In genomic region chr11:119875841-119876600, GRCh38 we compare ENCODE assay signal across 20 cellular contexts.
"Had no signal": no experiment of that assay in that cellular context is flagged by ENCODE, and none has a peak within 500 bp of the region (broad histone marks: within the 10 kb centered on the region; RNA-seq: fewer than 3 reads in every experiment).

No MANE protein-coding gene starts in this region.

- H3K4me3 Mint-ChIP-seq: central memory CD8-positive, alpha-beta T cell; naive B cell had no signal

- ATAC-seq: gastroesophageal sphincter, left lung had no signal

- H3K27ac Mint-ChIP-seq: naive B cell had no signal

- H3K27me3 ChIP-seq: dorsolateral prefrontal cortex, right lobe of liver had no signal

- H3K36me3 ChIP-seq: gastroesophageal sphincter, left lung, prostate gland, right lobe of liver, stomach had no signal

- H3K9me3 Mint-ChIP-seq: central memory CD8-positive, alpha-beta T cell had no signal

- H3K4me1 Mint-ChIP-seq: central memory CD8-positive, alpha-beta T cell; naive B cell had no signal

- H3K36me3 Mint-ChIP-seq: naive B cell had no signal

- H3K4me3 ChIP-seq: dorsolateral prefrontal cortex, gastroesophageal sphincter, left lung, prostate gland, right lobe of liver, stomach had no signal

- H3K9me3 ChIP-seq: gastroesophageal sphincter, left lung, prostate gland, right lobe of liver, stomach had no signal

- H3K4me1 ChIP-seq: gastroesophageal sphincter, left lung, prostate gland, right lobe of liver had no signal

- FAIRE-seq: urothelium cell line had no signal

- DNase-seq: cortex of kidney; effector CD8-positive, alpha-beta T cell; foreskin fibroblast; glutamatergic neuron; islet precursor cell; left lung; mesendoderm; naive B cell; right lobe of liver; stimulated activated CD4-positive, alpha-beta T cell treated with anti-CD3 and anti-CD28 coated beads, Interleukin-2, amount 100 ng/mL, for 24 hours; stimulated activated CD4-positive, alpha-beta T cell treated with anti-CD3 and anti-CD28 coated beads, Interleukin-4, amount 100 ng/mL, for 4 hours; stimulated activated naive CD4-positive, alpha-beta T cell; stomach; substantia nigra; trophoblast cell had no signal

- H3K27ac ChIP-seq: dorsolateral prefrontal cortex, gastroesophageal sphincter, left lung, prostate gland, right lobe of liver, stomach had no signal
